ENCODE assay signal across 8 cellular contexts in genomic region chr9:120619751-120620655, GRCh38. TPM values are rescaled to one million over a fixed set of nuclear protein-coding genes. Genes with fewer than 3 reads are reported as not detected.
DNase-seq lines count a peak whose midpoint lies in the region; FAIRE-seq and TF ChIP-seq lines count a peak whose summit lies in the region.

No MANE protein-coding gene starts in this region.

- H3K27ac Mint-ChIP-seq in osteocyte (ENCODE audit: unreplicated experiment) = no peak overlapping the region

- no peak overlapping the region for H3K4me3 ChIP-seq in A673 (ENCODE audit: low read depth, low read length, poor library complexity, severe bottlenecking)
- H3K4me3 ChIP-seq in tibial nerve = no peak overlapping the region

- H3K36me3 ChIP-seq in A673 (ENCODE audit: insufficient read depth, low read length, poor library complexity, severe bottlenecking) (no peaks in the 10 kb centered on the region), tibial nerve (peaks cover 0 to under 1% (median 0%) of the 10 kb centered on the region in 3 donors)

- no peak for TF ChIP-seq POLR2A in tibial nerve (IDR thresholded peaks at IDR 0.05)

- H3K4me1 ChIP-seq in A673 (ENCODE audit: insufficient read depth, low read length, poor library complexity, severe bottlenecking) (peaks cover 6% of the 10 kb centered on the region), tibial nerve (peaks cover 0 to 43% (median 2%) of the 10 kb centered on the region in 4 donors)

- peak in 1 of 2 donors; percentile 21 for TF ChIP-seq EP300 in tibial nerve (IDR thresholded peaks at IDR 0.05)

- H3K4me1 Mint-ChIP-seq in osteocyte (ENCODE audit: unreplicated experiment) = peaks cover 23% of the 10 kb centered on the region

- DNase-seq in A673 (ENCODE audit: low spot score) = peak; percentile 76
- DNase-seq in GM18507 (ENCODE audit: extremely low spot score, insufficient read length, low read depth) = peak; percentile 37
- peak; percentile 62 for DNase-seq in LoVo (ENCODE audit: low spot score)
- DNase-seq in SHP77 treated with DMSO at 0.1 percent for 48 hours (lab: John Stamatoyannopoulos, UW) = peak; percentile 16
- DNase-seq in activated gamma-delta T cell treated with anti-CD3 and anti-CD28 coated beads, Interleukin-2, amount 50 U/mL, for 16 hours (ENCODE audit: low read depth) = peak; percentile 42
- DNase-seq in foreskin melanocyte = peak; percentile 68
- no peak for DNase-seq in osteocyte (ENCODE audit: extremely low spot score, unreplicated experiment)
- peak; percentile 33 to 84 for DNase-seq in tibial nerve (ENCODE audit: low spot score in 2 of 2)

- POLR2A ChIA-PET in A673 (lab: Charles Lee; ENCODE audit: low non-redundant PET) = no interaction called here

- TF ChIP-seq CTCF in A673 (conservative IDR thresholded peaks at IDR 0.05; ENCODE audit: low read depth, low read length) (peak; percentile 91), osteocyte (IDR thresholded peaks at IDR 0.05) (peak; percentile 86), tibial nerve (IDR thresholded peaks at IDR 0.05) (peak; percentile 77 to 85 (median 82))

- intact Hi-C loops in A673 (cut with micrococcal nuclease; ENCODE audit: unreplicated experiment) = loop anchor here (5.0 to 10.0 kb wide), 3 partner anchors 92 to 455 kb away; partner anchors contain the start of genes CNTRL and MEGF9

- CTCF ChIA-PET in A673 (lab: Charles Lee) = interaction anchor here (0.5 to 0.6 kb wide), 3 partner anchors 136 to 841 kb away, joined by 3 to 5 read pairs (median 3); no protein-coding TSS in a partner anchor

- H3K27me3 ChIP-seq in A673 (replicated peaks; ENCODE audit: insufficient read depth, low read depth, low read length, poor library complexity) (no peaks in the 10 kb centered on the region), tibial nerve (no peaks in the 10 kb centered on the region)

- H3K27me3 Mint-ChIP-seq in osteocyte (ENCODE audit: unreplicated experiment) = no peaks in the 10 kb centered on the region

- WGBS in tibial nerve, 2 donors = 35 to 36% methylated on average over 8 of the region's 8 CpGs

- FAIRE-seq in GM18507 (lab: Jason Lieb, UNC) = peak; percentile 80

- H3K4me3 Mint-ChIP-seq in osteocyte (ENCODE audit: unreplicated experiment) = no peak overlapping the region

- H3K36me3 Mint-ChIP-seq in osteocyte (ENCODE audit: unreplicated experiment) = peaks cover 17% of the 10 kb centered on the region

- H3K9me3 Mint-ChIP-seq in osteocyte (ENCODE audit: unreplicated experiment) = no peaks in the 10 kb centered on the region

- no TSS peak for BruUV-seq in A673 (replicated peaks; lab: Mats Ljungman, UMichigan)

- H3K27ac ChIP-seq in A673 (ENCODE audit: low read depth, low read length, poor library complexity, severe bottlenecking) (no peak overlapping the region), tibial nerve (peak overlapping the region in 3 of 4 donors; percentile 38 to 69 (median 52))

- H3K9me3 ChIP-seq in A673 (ENCODE audit: low read depth, low read length, poor library complexity, severe bottlenecking) = no peaks in the 10 kb centered on the region
- no peaks in the 10 kb centered on the region for H3K9me3 ChIP-seq in tibial nerve

RNA-seq across cellular contexts. Expression of gene CDK5RAP2, which starts 40.0 kb away (rescaled TPM):
- total RNA-seq in A673 (2021) = 94.5 and 97.0 TPM in 2 replicates
- 42.0 and 48.7 TPM in 2 replicates for total RNA-seq in osteocyte
- total RNA-seq in tibial nerve = 100 to 1,000 TPM in 1 of 4 donors, 10 to 100 TPM in 3; 48.1 to 127 (median 76.7) TPM
